Comparison of ENCODE assay signal across 1 cellular context in the genomic region with DNA sequence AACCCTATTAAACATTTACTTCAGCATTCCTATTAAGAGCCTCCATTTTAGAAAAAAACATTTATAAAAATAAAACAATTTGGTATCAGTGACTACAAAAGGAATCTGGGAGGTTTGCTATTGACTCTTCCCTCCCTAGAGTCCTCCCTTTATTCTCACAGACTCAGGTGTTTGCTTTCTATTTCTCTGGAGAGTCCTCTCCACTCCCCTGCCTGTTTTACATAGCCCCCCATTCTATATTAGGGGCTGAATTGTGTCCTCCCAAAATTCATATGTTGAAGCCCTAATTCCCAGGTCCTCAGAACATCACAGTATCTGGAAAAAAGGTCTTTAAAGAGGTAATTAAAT.
TF ChIP-seq lines count a peak whose summit lies in the region.

No MANE protein-coding gene starts in this region.

TF ChIP-seq in IMR-90, 13 proteins besides CTCF, POLR2A, EP300 and RAD21 (continued from another document):
- TF ChIP-seq, protein P1, sequence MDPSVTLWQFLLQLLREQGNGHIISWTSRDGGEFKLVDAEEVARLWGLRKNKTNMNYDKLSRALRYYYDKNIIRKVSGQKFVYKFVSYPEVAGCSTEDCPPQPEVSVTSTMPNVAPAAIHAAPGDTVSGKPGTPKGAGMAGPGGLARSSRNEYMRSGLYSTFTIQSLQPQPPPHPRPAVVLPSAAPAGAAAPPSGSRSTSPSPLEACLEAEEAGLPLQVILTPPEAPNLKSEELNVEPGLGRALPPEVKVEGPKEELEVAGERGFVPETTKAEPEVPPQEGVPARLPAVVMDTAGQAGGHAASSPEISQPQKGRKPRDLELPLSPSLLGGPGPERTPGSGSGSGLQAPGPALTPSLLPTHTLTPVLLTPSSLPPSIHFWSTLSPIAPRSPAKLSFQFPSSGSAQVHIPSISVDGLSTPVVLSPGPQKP (IDR thresholded peaks at IDR 0.05; ENCODE audit: borderline replicate concordance, low read depth, low read length), result no peak
- TF ChIP-seq CHD1 (IDR thresholded peaks at IDR 0.05; ENCODE audit: low read depth, low read length) (no peak), RCOR1 (IDR thresholded peaks at IDR 0.05; ENCODE audit: insufficient replicate concordance, low read length) (no peak), FOS (IDR thresholded peaks at IDR 0.05; ENCODE audit: low read depth, low read length) (no peak), MAFK (IDR thresholded peaks at IDR 0.05; ENCODE audit: low read depth, low read length) (no peak), MAZ (IDR thresholded peaks at IDR 0.05; ENCODE audit: borderline replicate concordance, low read depth, low read length) (no peak), RFX5 (IDR thresholded peaks at IDR 0.05; ENCODE audit: low read depth, low read length) (no peak), CEBPB (IDR thresholded peaks at IDR 0.05; ENCODE audit: low read depth, low read length) (no peak), BHLHE40 (IDR thresholded peaks at IDR 0.05; ENCODE audit: low read depth, low read length) (no peak), SMC3 (IDR thresholded peaks at IDR 0.05; ENCODE audit: low read depth, low read length) (no peak), MXI1 (IDR thresholded peaks at IDR 0.05; ENCODE audit: borderline replicate concordance, low read depth, low read length) (no peak)
- TF ChIP-seq, protein P2, sequence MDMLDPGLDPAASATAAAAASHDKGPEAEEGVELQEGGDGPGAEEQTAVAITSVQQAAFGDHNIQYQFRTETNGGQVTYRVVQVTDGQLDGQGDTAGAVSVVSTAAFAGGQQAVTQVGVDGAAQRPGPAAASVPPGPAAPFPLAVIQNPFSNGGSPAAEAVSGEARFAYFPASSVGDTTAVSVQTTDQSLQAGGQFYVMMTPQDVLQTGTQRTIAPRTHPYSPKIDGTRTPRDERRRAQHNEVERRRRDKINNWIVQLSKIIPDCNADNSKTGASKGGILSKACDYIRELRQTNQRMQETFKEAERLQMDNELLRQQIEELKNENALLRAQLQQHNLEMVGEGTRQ (IDR thresholded peaks at IDR 0.05; ENCODE audit: low read depth, low read length), result no peak
